Comparison of ENCODE assay signal across 14 cellular contexts in genomic region chr12:123056053-123056452, GRCh38.
DNase-seq lines count a peak whose midpoint lies in the region; ATAC-seq and TF ChIP-seq lines count a peak whose summit lies in the region.
"Had no signal": no experiment of that assay in that cellular context is flagged by ENCODE, and none has a peak within 500 bp of the region (broad histone marks: within the 10 kb centered on the region; RNA-seq: fewer than 3 reads in every experiment).

No MANE protein-coding gene starts in this region.

- H3K9me2 ChIP-seq in PC-3 (replicated peaks; ENCODE audit: low read length) = no peaks in the 10 kb centered on the region

- H3K79me2 ChIP-seq in PC-3 (ENCODE audit: low read length) = no peaks in the 10 kb centered on the region

- H4K20me1 ChIP-seq in PC-3 (ENCODE audit: low read length) = no peaks in the 10 kb centered on the region

- H3K27me3 ChIP-seq in PC-3 (ENCODE audit: low read length) (no peaks in the 10 kb centered on the region), psoas muscle (ENCODE audit: insufficient read depth in 3 of 3, low read length in 2 of 3) (no peaks in the 10 kb centered on the region)
- H3K27me3 ChIP-seq: foreskin keratinocyte had no signal

- ATAC-seq in PC-3 (peak; percentile 49), psoas muscle (peak; percentile 67 to 94 (median 90)), GM21528 (IDR thresholded peaks at IDR 0.05; ENCODE audit: low FRiP score, unreplicated experiment) (no peak)
- ATAC-seq: activated T-cell treated with anti-CD3 and anti-CD28 coated beads, Interleukin-2, amount 50 U/mL, for 72 hours; foreskin keratinocyte; sciatic nerve; stimulated activated naive CD8-positive, alpha-beta T cell treated with anti-CD3 and anti-CD28 coated beads, Interleukin-15, amount 100 ng/mL, for 72 hours had no signal

- H3K4me2 ChIP-seq in PC-3 (ENCODE audit: low read length) = no peak overlapping the region

- H3K27ac ChIP-seq in PC-3 (ENCODE audit: low read length) (no peak overlapping the region), psoas muscle (no peak overlapping the region)
- H3K27ac ChIP-seq: foreskin keratinocyte had no signal

- H3K36me3 ChIP-seq in PC-3 (ENCODE audit: low read depth, low read length) (no peaks in the 10 kb centered on the region), psoas muscle (ENCODE audit: insufficient read depth in 1 of 2, low read depth in 1 of 2) (no peaks in the 10 kb centered on the region)

- H3K9me3 ChIP-seq in PC-3 (ENCODE audit: low read length) (no peaks in the 10 kb centered on the region), psoas muscle (no peaks in the 10 kb centered on the region)

- no peak overlapping the region for H2AFZ ChIP-seq in PC-3 (ENCODE audit: low read length)

- BruUV-seq in PC-3 (replicated peaks; lab: Mats Ljungman, UMichigan) = no TSS peak

- DNase-seq in HCEC 1CT = peak; percentile 63
- DNase-seq in PC-3 = no peak
- peak; percentile 66 for DNase-seq in fibroblast of villous mesenchyme (ENCODE audit: low read depth)
- peak in 1 of 2 donors; percentile 67 for DNase-seq in psoas muscle
- DNase-seq in NCI-H2171 (lab: John Stamatoyannopoulos, UW) = no peak
- DNase-seq in activated T-helper 2 cell treated with anti-CD3 and anti-CD28 coated beads, Interferon-gamma antibody, Interleukin-2, Interleukin-4, amounts not matched to agents 10 μg/mL and 5 μg/mL and 100 μg/mL, durations not matched to agents 14 hours and 24 hours and 36 hours (ENCODE audit: low spot score) = no peak
- DNase-seq: activated T-cell treated with anti-CD3 and anti-CD28 coated beads, Interleukin-2, amount 50 U/mL, for 72 hours; CD8-positive, alpha-beta memory T cell; foreskin keratinocyte; naive B cell; NCI-H1105 treated with DMSO at 0.1 percent for 48 hours; stimulated activated naive CD8-positive, alpha-beta T cell treated with anti-CD3 and anti-CD28 coated beads, Interleukin-15, amount 100 ng/mL, for 72 hours had no signal

- no peaks in the 10 kb centered on the region for H3K27me3 Mint-ChIP-seq in activated T-helper 2 cell treated with anti-CD3 and anti-CD28 coated beads, Interferon-gamma antibody, Interleukin-2, Interleukin-4, amounts not matched to agents 10 μg/mL and 5 μg/mL and 100 μg/mL, durations not matched to agents 14 hours and 24 hours and 36 hours (ENCODE audit: low read depth)
- H3K27me3 Mint-ChIP-seq: CD8-positive, alpha-beta memory T cell; naive B cell; stimulated activated naive CD8-positive, alpha-beta T cell treated with anti-CD3 and anti-CD28 coated beads, Interleukin-15, amount 100 ng/mL, for 72 hours had no signal

- CTCF ChIA-PET in PC-3 (lab: Charles Lee) = no interaction called here

- peaks cover 3% of the 10 kb centered on the region for H3K4me1 Mint-ChIP-seq in activated T-helper 2 cell treated with anti-CD3 and anti-CD28 coated beads, Interferon-gamma antibody, Interleukin-2, Interleukin-4, amounts not matched to agents 10 μg/mL and 5 μg/mL and 100 μg/mL, durations not matched to agents 14 hours and 24 hours and 36 hours (ENCODE audit: low read depth)

- H3K4me3 Mint-ChIP-seq in activated T-helper 2 cell treated with anti-CD3 and anti-CD28 coated beads, Interferon-gamma antibody, Interleukin-2, Interleukin-4, amounts not matched to agents 10 μg/mL and 5 μg/mL and 100 μg/mL, durations not matched to agents 14 hours and 24 hours and 36 hours (ENCODE audit: low read depth) = no peak overlapping the region
- H3K4me3 Mint-ChIP-seq: activated T-cell treated with anti-CD3 and anti-CD28 coated beads, Interleukin-2, amount 50 U/mL, for 72 hours; CD8-positive, alpha-beta memory T cell; stimulated activated naive CD8-positive, alpha-beta T cell treated with anti-CD3 and anti-CD28 coated beads, Interleukin-15, amount 100 ng/mL, for 72 hours had no signal

- TF ChIP-seq CTCF in PC-3 (conservative IDR thresholded peaks at IDR 0.05; ENCODE audit: low read depth, low read length) (no peak), fibroblast of villous mesenchyme (IDR thresholded peaks at IDR 0.05; ENCODE audit: insufficient read depth, low read depth, low read length) (no peak), psoas muscle (IDR thresholded peaks at IDR 0.05) (no peak)

- H3K4me3 ChIP-seq in PC-3 (ENCODE audit: low read length) (no peak overlapping the region), fibroblast of villous mesenchyme (ENCODE audit: low read depth, low read length) (no peak overlapping the region), psoas muscle (no peak overlapping the region)

- intact Hi-C loops in PC-3 (cut with micrococcal nuclease) = no loop called here
- intact Hi-C loops in psoas muscle (cut with DNase I) = no loop called here
- intact Hi-C loops in activated T-helper 2 cell treated with anti-CD3 and anti-CD28 coated beads, Interferon-gamma antibody, Interleukin-2, Interleukin-4, amounts not matched to agents 10 μg/mL and 5 μg/mL and 100 μg/mL, durations not matched to agents 14 hours and 24 hours and 36 hours (cut with micrococcal nuclease) = no loop called here

- no peaks in the 10 kb centered on the region for H3K9me3 Mint-ChIP-seq in activated T-helper 2 cell treated with anti-CD3 and anti-CD28 coated beads, Interferon-gamma antibody, Interleukin-2, Interleukin-4, amounts not matched to agents 10 μg/mL and 5 μg/mL and 100 μg/mL, durations not matched to agents 14 hours and 24 hours and 36 hours
- H3K9me3 Mint-ChIP-seq: activated T-cell treated with anti-CD3 and anti-CD28 coated beads, Interleukin-2, amount 50 U/mL, for 72 hours; CD8-positive, alpha-beta memory T cell; naive B cell; stimulated activated naive CD8-positive, alpha-beta T cell treated with anti-CD3 and anti-CD28 coated beads, Interleukin-15, amount 100 ng/mL, for 72 hours had no signal

- no peak overlapping the region for H3K9ac ChIP-seq in PC-3 (ENCODE audit: low read length)

- H3K4me1 ChIP-seq in PC-3 (ENCODE audit: insufficient read depth, low read length) = 0 out of 2 replicates have a peak, but pooled peaks cover 5% of the 10 kb centered on the region
- H3K4me1 ChIP-seq in psoas muscle = peaks cover 32% of the 10 kb centered on the region
- H3K4me1 ChIP-seq: foreskin keratinocyte had no signal

- 70 to 80% (median 72%) methylated on average over 8 of the region's 8 CpGs for WGBS in psoas muscle, 3 donors

- no peaks in the 10 kb centered on the region for H3K36me3 Mint-ChIP-seq in activated T-helper 2 cell treated with anti-CD3 and anti-CD28 coated beads, Interferon-gamma antibody, Interleukin-2, Interleukin-4, amounts not matched to agents 10 μg/mL and 5 μg/mL and 100 μg/mL, durations not matched to agents 14 hours and 24 hours and 36 hours (ENCODE audit: low read depth)
- H3K36me3 Mint-ChIP-seq: naive B cell had no signal

- H3F3A ChIP-seq in PC-3 (ENCODE audit: low read length, unreplicated experiment) = no peaks in the 10 kb centered on the region

- POLR2A ChIA-PET in PC-3 (lab: Charles Lee; ENCODE audit: unreplicated experiment) = no interaction called here

- no peak overlapping the region for H3K27ac Mint-ChIP-seq in activated T-helper 2 cell treated with anti-CD3 and anti-CD28 coated beads, Interferon-gamma antibody, Interleukin-2, Interleukin-4, amounts not matched to agents 10 μg/mL and 5 μg/mL and 100 μg/mL, durations not matched to agents 14 hours and 24 hours and 36 hours
- H3K27ac Mint-ChIP-seq: activated T-cell treated with anti-CD3 and anti-CD28 coated beads, Interleukin-2, amount 50 U/mL, for 72 hours had no signal

Comparison
In these comparisons a context has a peak if more than half of its experiments do, and no peak if none do; other contexts are left out.
1. DNase-seq: peak in HCEC 1CT (single experiment) and fibroblast of villous mesenchyme (single experiment); none in PC-3 (single experiment), NCI-H2171 (single experiment) and activated T-helper 2 cell treated with anti-CD3 and anti-CD28 coated beads, Interferon-gamma antibody, Interleukin-2, Interleukin-4, amounts not matched to agents 10 μg/mL and 5 μg/mL and 100 μg/mL, durations not matched to agents 14 hours and 24 hours and 36 hours (single experiment).